In the genomic region with DNA sequence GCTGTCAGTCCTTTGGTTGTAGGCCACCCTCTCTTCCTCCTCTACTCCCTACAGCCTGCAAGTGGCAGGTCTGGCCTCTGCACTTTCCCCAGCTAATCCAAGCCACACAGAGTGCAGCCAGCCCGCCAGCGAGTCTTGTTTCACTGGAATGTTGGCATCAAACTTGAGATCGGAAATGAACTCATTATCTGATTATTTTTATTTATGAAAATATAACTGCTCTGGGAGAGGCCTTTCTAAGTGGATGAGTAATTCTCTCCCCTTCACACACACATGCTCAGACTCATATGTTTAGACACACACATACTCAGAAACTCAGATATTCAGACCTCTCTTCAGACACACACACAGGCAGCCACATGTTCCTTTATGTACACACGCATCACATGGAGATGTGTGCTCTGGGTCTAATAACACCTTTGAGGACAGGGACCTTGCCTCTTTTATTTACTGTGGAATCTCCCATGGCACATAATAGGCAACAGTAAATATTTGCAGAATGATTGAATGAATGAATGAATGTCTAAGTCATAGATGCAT, we compare ENCODE assay signal across 1 cellular context.
TF ChIP-seq lines count a peak whose summit lies in the region.

No MANE protein-coding gene starts in this region.

TF ChIP-seq in SK-N-SH, 30 proteins besides CTCF, POLR2A, EP300 and RAD21 (continued from another document):
- TF ChIP-seq RCOR1 (IDR thresholded peaks at IDR 0.05; ENCODE audit: low read length) (peak; percentile 77), TEAD4 (IDR thresholded peaks at IDR 0.05; ENCODE audit: borderline replicate concordance, insufficient read depth) (no peak), FOXJ3 (CRISPR knock-in tag; IDR thresholded peaks at IDR 0.05) (no peak), NRF1 (IDR thresholded peaks at IDR 0.05; ENCODE audit: low read depth, low read length) (no peak), SIN3A (IDR thresholded peaks at IDR 0.05; ENCODE audit: borderline replicate concordance, low read depth, low read length) (peak; percentile 97; the same call in 1 of the 2 replicates), ELF1 (IDR thresholded peaks at IDR 0.05) (no peak), EZH2phosphoT487 (IDR thresholded peaks at IDR 0.05; ENCODE audit: borderline replicate concordance, low read depth) (no peak), MXI1 (IDR thresholded peaks at IDR 0.05; ENCODE audit: low read depth, low read length) (peak; percentile 57; the same call in 1 of the 2 replicates), RFX5 (IDR thresholded peaks at IDR 0.05; ENCODE audit: low read length) (no peak), CHD2 (IDR thresholded peaks at IDR 0.05; ENCODE audit: low read length, partially characterized antibody) (no peak), ZBTB33 (IDR thresholded peaks at IDR 0.05; ENCODE audit: borderline replicate concordance, low read depth) (no peak)
- TF ChIP-seq, protein P1, sequence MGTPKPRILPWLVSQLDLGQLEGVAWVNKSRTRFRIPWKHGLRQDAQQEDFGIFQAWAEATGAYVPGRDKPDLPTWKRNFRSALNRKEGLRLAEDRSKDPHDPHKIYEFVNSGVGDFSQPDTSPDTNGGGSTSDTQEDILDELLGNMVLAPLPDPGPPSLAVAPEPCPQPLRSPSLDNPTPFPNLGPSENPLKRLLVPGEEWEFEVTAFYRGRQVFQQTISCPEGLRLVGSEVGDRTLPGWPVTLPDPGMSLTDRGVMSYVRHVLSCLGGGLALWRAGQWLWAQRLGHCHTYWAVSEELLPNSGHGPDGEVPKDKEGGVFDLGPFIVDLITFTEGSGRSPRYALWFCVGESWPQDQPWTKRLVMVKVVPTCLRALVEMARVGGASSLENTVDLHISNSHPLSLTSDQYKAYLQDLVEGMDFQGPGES (IDR thresholded peaks at IDR 0.05; ENCODE audit: low read depth, low read length) = no peak
TF ChIP-seq in SK-N-SH: peak in this region for 6.
